In genomic region chr15:92158426-92158825, GRCh38 we compare ENCODE assay signal across 8 cellular contexts.
DNase-seq lines count a peak whose midpoint lies in the region; ATAC-seq and TF ChIP-seq lines count a peak whose summit lies in the region.

No MANE protein-coding gene starts in this region.

- H3K27ac ChIP-seq in brain microvascular endothelial cell (no peak overlapping the region), coronary artery (no peak overlapping the region)

- H3K4me3 ChIP-seq in brain microvascular endothelial cell (ENCODE audit: low read depth, low read length) (no peak overlapping the region), coronary artery (no peak overlapping the region)

- H3K4me3 Mint-ChIP-seq in osteocyte (ENCODE audit: unreplicated experiment) = no peak overlapping the region

- H3K4me1 Mint-ChIP-seq in osteocyte (ENCODE audit: unreplicated experiment) = no peaks in the 10 kb centered on the region

- H3K27ac Mint-ChIP-seq in osteocyte (ENCODE audit: unreplicated experiment) = no peak overlapping the region

- DNase-seq in ELF-1 (ENCODE audit: low read depth, low spot score) (peak; percentile 83), activated T-cell treated with anti-CD3 and anti-CD28 coated beads for 4 hours (peak; percentile 21), osteocyte (ENCODE audit: extremely low spot score, unreplicated experiment) (peak; percentile 10), brain microvascular endothelial cell (no peak), coronary artery (ENCODE audit: low spot score) (no peak)

- in situ Hi-C loops in brain microvascular endothelial cell (cut with HindIII; ENCODE audit: low pct_ligation_motif_present, low sequenced_read_pairs) = no loop called here

- H3K9me3 Mint-ChIP-seq in osteocyte (ENCODE audit: unreplicated experiment) = no peaks in the 10 kb centered on the region

- H3K36me3 Mint-ChIP-seq in osteocyte (ENCODE audit: unreplicated experiment) = no peaks in the 10 kb centered on the region

- H3K27me3 Mint-ChIP-seq in osteocyte (ENCODE audit: unreplicated experiment) = no peaks in the 10 kb centered on the region

- ATAC-seq in HG02870 (IDR thresholded peaks at IDR 0.05; ENCODE audit: unreplicated experiment) (peak; percentile 36), GM19455 (IDR thresholded peaks at IDR 0.05; ENCODE audit: unreplicated experiment) (no peak), GM21529 (IDR thresholded peaks at IDR 0.05; ENCODE audit: unreplicated experiment) (no peak)

- no peak for TF ChIP-seq CTCF in osteocyte (IDR thresholded peaks at IDR 0.05)
- no peak for TF ChIP-seq CTCF in brain microvascular endothelial cell (IDR thresholded peaks at IDR 0.05; ENCODE audit: low read depth, low read length, missing control alignments)
- TF ChIP-seq CTCF in coronary artery (IDR thresholded peaks at IDR 0.05) = no peak

- H3K27me3 ChIP-seq in brain microvascular endothelial cell (replicated peaks) = no peaks in the 10 kb centered on the region

- H3K36me3 ChIP-seq in brain microvascular endothelial cell (replicated peaks) = no peaks in the 10 kb centered on the region

Comparison
In these comparisons a context has a peak if more than half of its experiments do, and no peak if none do; other contexts are left out.
1. DNase-seq: peak in ELF-1 (single experiment), activated T-cell treated with anti-CD3 and anti-CD28 coated beads for 4 hours (single experiment) and osteocyte (single experiment); none in brain microvascular endothelial cell (single experiment) and coronary artery (single experiment).